ENCODE assay signal across 21 cellular contexts in the genomic region with DNA sequence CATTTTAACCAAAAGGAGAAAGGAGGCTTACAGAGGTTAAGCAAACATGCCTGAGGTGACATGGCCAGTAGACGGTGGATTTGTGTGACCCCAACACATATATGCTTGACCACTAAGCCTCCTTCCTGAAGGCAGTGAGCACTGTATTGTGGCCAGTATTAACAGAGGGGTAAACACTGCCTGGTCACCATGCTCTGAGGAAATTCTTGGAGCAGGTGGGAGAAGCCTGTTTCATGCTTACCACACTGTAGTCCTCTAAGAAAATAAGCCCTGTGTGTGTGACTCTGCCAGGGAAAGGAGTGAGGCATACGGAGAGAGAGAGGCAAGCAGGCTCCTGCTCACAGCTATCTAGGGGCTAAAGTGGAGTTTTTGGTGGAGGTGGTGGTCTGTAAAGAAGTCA.
"Had no signal": no experiment of that assay in that cellular context is flagged by ENCODE, and none has a peak within 500 bp of the region (broad histone marks: within the 10 kb centered on the region; RNA-seq: fewer than 3 reads in every experiment).

No MANE protein-coding gene starts in this region.

- H3K36me3 Mint-ChIP-seq: activated naive CD8-positive, alpha-beta T cell; immature natural killer cell had no signal

- H3K4me1 Mint-ChIP-seq: immature natural killer cell had no signal

- H3K36me3 ChIP-seq: left lung, thyroid gland, upper lobe of right lung had no signal

- H3K27ac Mint-ChIP-seq: activated naive CD8-positive, alpha-beta T cell; activated T-helper 2 cell treated with anti-CD3 and anti-CD28 coated beads, Interferon-gamma antibody, Interleukin-2, Interleukin-4, amounts not matched to agents 10 μg/mL and 5 μg/mL and 100 μg/mL, durations not matched to agents 14 hours and 24 hours and 36 hours; immature natural killer cell; stimulated activated naive CD8-positive, alpha-beta T cell treated with anti-CD3 and anti-CD28 coated beads, Interleukin-15, Interleukin-2, amounts not matched to agents 100 ng/mL and 50 ng/mL, for 24 hours; T-helper 1 cell treated with Interleukin-12 subunit alpha and Interleukin-12 subunit beta and Interleukin-4 antibody, amounts not matched to agents 30 μg/mL and 1 μg/mL, for 36 hours had no signal

- H3K9me3 Mint-ChIP-seq: activated T-cell treated with anti-CD3 and anti-CD28 coated beads, Interleukin-2, amount 50 U/mL, for 4 hours; activated T-helper 2 cell treated with anti-CD3 and anti-CD28 coated beads, Interferon-gamma antibody, Interleukin-2, Interleukin-4, amounts not matched to agents 10 μg/mL and 5 μg/mL and 100 μg/mL, durations not matched to agents 14 hours and 24 hours and 36 hours; stimulated activated naive CD8-positive, alpha-beta T cell treated with anti-CD3 and anti-CD28 coated beads, Interleukin-15, Interleukin-2, amounts not matched to agents 100 ng/mL and 50 ng/mL, for 24 hours; T-helper 1 cell treated with Interleukin-12 subunit alpha and Interleukin-12 subunit beta and Interleukin-4 antibody, amounts not matched to agents 30 μg/mL and 1 μg/mL, for 36 hours had no signal

- ATAC-seq: activated T-cell treated with anti-CD3 and anti-CD28 coated beads, Interleukin-2, amount 50 U/mL, for 4 hours; left lung; upper lobe of right lung had no signal

- H3K27me3 ChIP-seq: thyroid gland, upper lobe of right lung had no signal

- H3K9me3 ChIP-seq: left lung, thyroid gland, upper lobe of right lung had no signal

- H3K4me3 Mint-ChIP-seq: activated naive CD8-positive, alpha-beta T cell; activated T-cell treated with anti-CD3 and anti-CD28 coated beads, Interleukin-2, amount 50 U/mL, for 4 hours; immature natural killer cell; stimulated activated naive CD8-positive, alpha-beta T cell treated with anti-CD3 and anti-CD28 coated beads, Interleukin-15, Interleukin-2, amounts not matched to agents 100 ng/mL and 50 ng/mL, for 24 hours; T-helper 1 cell treated with Interleukin-12 subunit alpha and Interleukin-12 subunit beta and Interleukin-4 antibody, amounts not matched to agents 30 μg/mL and 1 μg/mL, for 36 hours had no signal

- DNase-seq: activated CD4-positive, alpha-beta T cell treated with anti-CD3 and anti-CD28 coated beads for 4 hours; activated CD4-positive, alpha-beta T cell treated with anti-CD3 and anti-CD28 coated beads, Interleukin-2, amount 50 U/mL, for 48 hours; activated CD4-positive, CD25-positive, alpha-beta regulatory T cell; activated CD8-positive, alpha-beta memory T cell treated with anti-CD3 and anti-CD28 coated beads, Interleukin-2, amount 50 U/mL, for 48 hours; activated naive CD4-positive, alpha-beta T cell; activated T-cell treated with anti-CD3 and anti-CD28 coated beads, Interleukin-2, amount 50 U/mL, for 4 hours; cerebellar nuclear complex; immature natural killer cell; left lung; occipital lobe; stimulated activated CD4-positive, alpha-beta T cell treated with anti-CD3 and anti-CD28 coated beads, Interleukin-4, amount 100 ng/mL, for 4 hours; substantia nigra; T1000; thyroid gland; upper lobe of right lung had no signal

- H3K27ac ChIP-seq: coronary artery, epithelial cell of prostate, left lung, thyroid gland, upper lobe of right lung had no signal

- H3K4me3 ChIP-seq: coronary artery, left lung, thyroid gland, upper lobe of right lung had no signal

- H3K4me1 ChIP-seq: left lung, thyroid gland, upper lobe of right lung had no signal
